ENCODE assay signal across 14 cellular contexts in the genomic region with DNA sequence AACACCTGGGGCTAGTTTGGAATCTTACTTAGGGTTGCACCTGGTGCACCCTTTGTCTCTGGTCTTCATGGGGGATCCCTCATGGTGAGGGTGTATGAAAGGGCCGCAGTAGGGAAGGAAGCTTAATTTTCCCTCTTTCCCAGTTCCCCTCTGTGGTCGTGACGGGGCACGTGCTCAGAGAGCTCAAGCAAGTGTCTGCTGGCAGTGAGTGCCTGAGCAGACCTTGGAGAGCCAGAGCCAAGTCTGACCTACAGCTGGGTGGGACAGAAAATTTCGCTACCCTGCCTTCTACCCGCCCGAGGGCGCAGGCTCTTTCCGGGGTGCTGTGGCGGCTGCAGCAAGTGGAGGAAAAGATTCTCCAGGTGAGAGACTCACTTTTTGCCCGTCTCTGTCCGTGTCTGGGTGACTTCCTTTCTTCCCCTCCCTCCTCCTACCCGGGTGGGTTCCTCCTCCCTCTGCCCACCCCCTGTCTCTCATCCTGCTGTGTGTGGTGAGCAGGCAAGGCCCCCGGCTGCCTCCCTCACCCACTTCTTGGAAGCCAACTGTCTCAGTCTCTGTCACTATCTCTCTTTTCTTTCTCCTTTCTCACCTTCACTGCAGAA.
DNase-seq lines count a peak whose midpoint lies in the region; ATAC-seq lines count a peak whose summit lies in the region.
"Had no signal": no experiment of that assay in that cellular context is flagged by ENCODE, and none has a peak within 500 bp of the region (broad histone marks: within the 10 kb centered on the region; RNA-seq: fewer than 3 reads in every experiment).

No MANE protein-coding gene starts in this region.

- no peaks in the 10 kb centered on the region for H3K9me3 Mint-ChIP-seq in activated T-cell treated with anti-CD3 and anti-CD28 coated beads, Interleukin-2, amount 50 U/mL, for 24 hours
- no peaks in the 10 kb centered on the region for H3K9me3 Mint-ChIP-seq in naive thymus-derived CD4-positive, alpha-beta T cell
- H3K9me3 Mint-ChIP-seq: natural killer cell treated with Interleukin-12 subunit alpha and Interleukin-12 subunit beta and Interleukin-15 and Interleukin-18, amount 100 ng/mL, for 72 hours had no signal

- H3K27ac Mint-ChIP-seq in activated T-cell treated with anti-CD3 and anti-CD28 coated beads, Interleukin-2, amount 50 U/mL, for 24 hours, result peak overlapping the region; percentile 54
- H3K27ac Mint-ChIP-seq in naive thymus-derived CD4-positive, alpha-beta T cell, result peak overlapping the region; percentile 8 to 90 (median 61)

- H3K4me1 ChIP-seq in naive thymus-derived CD4-positive, alpha-beta T cell (ENCODE audit: control insufficient read depth in 2 of 2, insufficient read depth in 2 of 2, low read length in 2 of 2), result peaks cover 0 to 18% of the 10 kb centered on the region in 2 donors
- H3K4me1 ChIP-seq: breast epithelium had no signal

- H3K4me1 Mint-ChIP-seq in activated T-cell treated with anti-CD3 and anti-CD28 coated beads, Interleukin-2, amount 50 U/mL, for 24 hours (ENCODE audit: low read depth), result peaks cover 26% of the 10 kb centered on the region
- H3K4me1 Mint-ChIP-seq in naive thymus-derived CD4-positive, alpha-beta T cell, result peaks cover 10 to 32% (median 30%) of the 10 kb centered on the region in 7 donors

- no peaks in the 10 kb centered on the region for H3K27me3 ChIP-seq in naive thymus-derived CD4-positive, alpha-beta T cell (ENCODE audit: control insufficient read depth in 2 of 2, insufficient read depth in 2 of 2, low read length in 2 of 2)
- H3K27me3 ChIP-seq: BE2C, breast epithelium, tibial nerve had no signal

- CTCF ChIA-PET in naive thymus-derived CD4-positive, alpha-beta T cell (lab: Charles Lee), result interaction anchor here (0.9 to 1.0 kb wide), 2 partner anchors 9 to 39 kb away, joined by 3 read pairs; no protein-coding TSS in a partner anchor

- no peaks in the 10 kb centered on the region for H3K27me3 Mint-ChIP-seq in activated T-cell treated with anti-CD3 and anti-CD28 coated beads, Interleukin-2, amount 50 U/mL, for 24 hours
- no peaks in the 10 kb centered on the region for H3K27me3 Mint-ChIP-seq in naive thymus-derived CD4-positive, alpha-beta T cell
- H3K27me3 Mint-ChIP-seq: natural killer cell treated with Interleukin-12 subunit alpha and Interleukin-12 subunit beta and Interleukin-15 and Interleukin-18, amount 100 ng/mL, for 72 hours had no signal

- ATAC-seq in naive thymus-derived CD4-positive, alpha-beta T cell, result peak; percentile 58
- no peak for ATAC-seq in HG02885 (IDR thresholded peaks at IDR 0.05; ENCODE audit: poor library complexity, unreplicated experiment)
- ATAC-seq: natural killer cell treated with Interleukin-12 subunit alpha and Interleukin-12 subunit beta and Interleukin-15 and Interleukin-18, amount 100 ng/mL, for 72 hours had no signal

- intact Hi-C loops in naive thymus-derived CD4-positive, alpha-beta T cell (cut with micrococcal nuclease), result no loop called here

- H3K9me3 ChIP-seq in naive thymus-derived CD4-positive, alpha-beta T cell (ENCODE audit: control insufficient read depth in 2 of 3, low read length in 3 of 3), result no peaks in the 10 kb centered on the region
- H3K9me3 ChIP-seq: BE2C, breast epithelium, tibial nerve had no signal

- H3K4me3 Mint-ChIP-seq in activated T-cell treated with anti-CD3 and anti-CD28 coated beads, Interleukin-2, amount 50 U/mL, for 24 hours, result no peak overlapping the region
- peak overlapping the region; percentile 32 to 75 (median 57) for H3K4me3 Mint-ChIP-seq in naive thymus-derived CD4-positive, alpha-beta T cell
- H3K4me3 Mint-ChIP-seq: natural killer cell treated with Interleukin-12 subunit alpha and Interleukin-12 subunit beta and Interleukin-15 and Interleukin-18, amount 100 ng/mL, for 72 hours had no signal

- H3K36me3 ChIP-seq in naive thymus-derived CD4-positive, alpha-beta T cell (ENCODE audit: control insufficient read depth in 2 of 3, insufficient read depth in 3 of 3, low read length in 3 of 3), result no peaks in the 10 kb centered on the region
- H3K36me3 ChIP-seq: BE2C, breast epithelium, WERI-Rb-1 had no signal

- H3K4me3 ChIP-seq in naive thymus-derived CD4-positive, alpha-beta T cell (ENCODE audit: low read length), result no peak overlapping the region
- H3K4me3 ChIP-seq: breast epithelium, tibial nerve had no signal

- H3K36me3 Mint-ChIP-seq in activated T-cell treated with anti-CD3 and anti-CD28 coated beads, Interleukin-2, amount 50 U/mL, for 24 hours (ENCODE audit: low read depth), result peaks cover 85% of the 10 kb centered on the region
- H3K36me3 Mint-ChIP-seq in naive thymus-derived CD4-positive, alpha-beta T cell, result peaks cover 0 to 12% (median 0%) of the 10 kb centered on the region in 5 donors
- H3K36me3 Mint-ChIP-seq: natural killer cell treated with Interleukin-12 subunit alpha and Interleukin-12 subunit beta and Interleukin-15 and Interleukin-18, amount 100 ng/mL, for 72 hours had no signal

- no peak overlapping the region for H3K27ac ChIP-seq in naive thymus-derived CD4-positive, alpha-beta T cell (ENCODE audit: low read depth, low read length)
- H3K27ac ChIP-seq: breast epithelium, WERI-Rb-1 had no signal

- POLR2A ChIA-PET in naive thymus-derived CD4-positive, alpha-beta T cell (lab: Charles Lee), result interaction anchor here (0.8 to 1.0 kb wide), 2 partner anchors 17 to 27 kb away, joined by 3 to 4 read pairs; no protein-coding TSS in a partner anchor

- peak; percentile 15 for DNase-seq in stimulated activated CD8-positive, alpha-beta memory T cell treated with anti-CD3 and anti-CD28 coated beads, Interleukin-12 subunit alpha, Interleukin-12 subunit beta, amount 100 ng/mL, for 4 hours (ENCODE audit: low read depth)
- no peak for DNase-seq in stimulated activated CD8-positive, alpha-beta memory T cell treated with anti-CD3 and anti-CD28 coated beads, Interleukin-4, amount 100 ng/mL, for 48 hours
- DNase-seq in activated T-cell treated with anti-CD3 and anti-CD28 coated beads, Interleukin-2, amount 50 U/mL, for 24 hours, result no peak
- DNase-seq in naive thymus-derived CD4-positive, alpha-beta T cell, result peak in 6 of 9 donors; percentile 11 to 58 (median 33)
- no peak for DNase-seq in central memory CD4-positive, alpha-beta T cell
- DNase-seq in NCI-H1930 (lab: John Stamatoyannopoulos, UW) (no peak), germinal center (ENCODE audit: low spot score) (no peak)
- DNase-seq: BE2C, NCI-H1436, WERI-Rb-1 had no signal

Comparison
In these comparisons a context has a peak if more than half of its experiments do, and no peak if none do; other contexts are left out.
1. DNase-seq: peak in stimulated activated CD8-positive, alpha-beta memory T cell treated with anti-CD3 and anti-CD28 coated beads, Interleukin-12 subunit alpha, Interleukin-12 subunit beta, amount 100 ng/mL, for 4 hours (single experiment) and naive thymus-derived CD4-positive, alpha-beta T cell (6 of 9); none in stimulated activated CD8-positive, alpha-beta memory T cell treated with anti-CD3 and anti-CD28 coated beads, Interleukin-4, amount 100 ng/mL, for 48 hours (single experiment), activated T-cell treated with anti-CD3 and anti-CD28 coated beads, Interleukin-2, amount 50 U/mL, for 24 hours (single experiment), central memory CD4-positive, alpha-beta T cell (single experiment), NCI-H1930 (0 of 2) and germinal center (single experiment).